Comparison of ENCODE assay signal across 8 cellular contexts in the genomic region with DNA sequence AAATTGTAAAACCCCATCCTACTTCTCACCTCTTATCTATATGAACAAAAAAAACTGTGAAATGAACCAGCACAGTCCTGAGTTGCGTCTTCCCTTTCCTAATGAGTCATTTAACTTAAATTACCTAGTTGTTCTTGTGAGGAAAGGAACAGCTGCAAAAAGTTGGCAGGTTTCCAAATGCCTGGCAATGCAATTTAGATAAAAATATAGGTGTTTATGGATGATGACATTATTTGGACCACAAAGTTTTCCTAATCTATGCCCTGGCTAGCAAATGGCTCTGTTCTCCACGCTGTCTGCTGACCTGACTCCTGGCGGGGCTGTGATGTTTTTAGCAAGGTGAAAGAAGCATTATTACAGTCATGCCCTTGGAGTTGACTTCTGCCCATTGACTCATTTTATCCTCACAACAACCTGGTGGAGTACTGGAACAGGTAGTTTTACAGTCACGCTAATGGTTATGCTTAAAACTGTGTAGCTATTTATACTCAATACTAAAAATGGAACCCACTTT. TPM values are rescaled to one million over a fixed set of nuclear protein-coding genes. Genes with fewer than 3 reads are reported as not detected.
A peak's percentile ranks its signal among the peaks of the same experiment; 100 is the strongest.
DNase-seq lines count a peak whose midpoint lies in the region; ATAC-seq and TF ChIP-seq lines count a peak whose summit lies in the region.

No MANE protein-coding gene starts in this region.

- DNase-seq in DMS 273 (lab: John Stamatoyannopoulos, UW; ENCODE audit: unreplicated experiment) (peak; percentile 61), RWPE1 (ENCODE audit: low spot score) (peak; percentile 59), islet precursor cell (no peak), posterior cingulate gyrus (no peak)
- DNase-seq in stimulated activated naive CD4-positive, alpha-beta T cell treated with Interleukin-2 at 50 U/mL for 16 hours (lab: John Stamatoyannopoulos, UW) = no peak

- peaks cover 3 to 7% (median 4%) of the 10 kb centered on the region in 3 donors for H3K4me1 ChIP-seq in skeletal muscle tissue (ENCODE audit: control insufficient read depth in 3 of 3, insufficient read depth in 3 of 3, low read length in 3 of 3)

- intact Hi-C loops in posterior cingulate gyrus (cut with DNase I) = no loop called here

- no peak overlapping the region for H3K27ac ChIP-seq in RWPE1
- peak overlapping the region; percentile 42 for H3K27ac ChIP-seq in skeletal muscle tissue (ENCODE audit: low read depth, low read length)

- TF ChIP-seq CTCF in RWPE1 (conservative IDR thresholded peaks at IDR 0.05; ENCODE audit: low read depth) = no peak

- ATAC-seq in GM18909 (IDR thresholded peaks at IDR 0.05; ENCODE audit: poor library complexity, unreplicated experiment) (peak; percentile 83), HG03097 (IDR thresholded peaks at IDR 0.05; ENCODE audit: low FRiP score, unreplicated experiment) (peak; percentile 71)

- H3K36me3 ChIP-seq in skeletal muscle tissue (ENCODE audit: control insufficient read depth in 3 of 3, insufficient read depth in 3 of 3, low read length in 3 of 3) = no peaks in the 10 kb centered on the region

- H3K4me3 ChIP-seq in skeletal muscle tissue (ENCODE audit: low read length in 3 of 3) = no peak overlapping the region

- no peak overlapping the region for H3K9ac ChIP-seq in skeletal muscle tissue (ENCODE audit: low read depth in 1 of 3, low read length in 3 of 3)

- CTCF ChIA-PET in RWPE1 (lab: Yijun Ruan, JAX) = no interaction called here

- H3K9me3 ChIP-seq in skeletal muscle tissue (ENCODE audit: control insufficient read depth in 3 of 3, low read length in 3 of 3) = no peaks in the 10 kb centered on the region

- H3K27me3 ChIP-seq in skeletal muscle tissue (ENCODE audit: control insufficient read depth in 3 of 3, insufficient read depth in 3 of 3, low read length in 3 of 3) = no peaks in the 10 kb centered on the region

- POLR2A ChIA-PET in RWPE1 (lab: Yijun Ruan, JAX; ENCODE audit: low non-redundant PET) = no interaction called here

RNA-seq across cellular contexts. Expression of a gene that starts 29.8 kb away (rescaled TPM):
- total RNA-seq in skeletal muscle tissue = 82.5 TPM

Comparison
In these comparisons a context has a peak if more than half of its experiments do, and no peak if none do; other contexts are left out.
1. DNase-seq: peak in DMS 273 (single experiment) and RWPE1 (single experiment); none in stimulated activated naive CD4-positive, alpha-beta T cell treated with Interleukin-2 at 50 U/mL for 16 hours (single experiment), islet precursor cell (single experiment) and posterior cingulate gyrus (0 of 10).